ENCODE assay signal across 8 cellular contexts in the genomic region with DNA sequence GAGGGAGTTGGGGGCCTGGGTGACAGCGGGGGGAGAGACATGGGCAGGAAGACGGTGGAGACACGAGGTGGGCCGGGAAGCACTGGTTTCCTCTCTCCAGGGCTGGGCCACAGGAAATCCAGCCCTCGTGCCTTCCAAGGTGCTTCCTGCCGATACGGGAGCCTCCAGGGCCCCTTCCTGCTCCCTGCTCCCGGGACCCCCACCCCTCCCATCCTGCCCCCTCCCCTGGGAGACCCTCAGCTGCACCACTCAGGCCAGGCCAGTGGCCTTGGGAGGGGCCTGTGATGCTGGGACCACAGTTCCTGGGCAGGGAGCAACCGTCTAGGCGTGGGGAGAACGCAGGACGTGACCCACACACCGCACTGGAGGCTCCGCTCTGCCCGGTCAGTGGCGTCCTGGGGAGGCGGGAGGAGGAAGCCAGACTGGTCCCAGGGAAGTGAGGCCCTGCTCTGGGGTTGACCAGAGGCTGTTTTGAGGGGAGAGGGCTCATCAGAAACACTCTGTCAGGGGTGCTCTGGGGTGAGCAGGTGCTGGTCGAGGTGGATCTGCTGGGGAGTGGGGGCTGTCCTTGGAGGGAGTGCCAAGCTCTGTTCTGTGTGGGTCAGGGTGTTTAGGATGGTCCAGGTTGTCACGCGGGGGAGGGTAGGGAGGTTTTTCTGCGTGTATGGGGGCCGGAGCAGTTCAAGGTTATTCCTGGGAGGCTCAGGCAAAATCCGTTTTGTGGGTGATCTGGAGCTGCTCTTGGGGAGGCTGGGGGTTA. TPM values are rescaled to one million over a fixed set of nuclear protein-coding genes. Genes with fewer than 3 reads are reported as not detected.
DNase-seq lines count a peak whose midpoint lies in the region; ATAC-seq, FAIRE-seq and TF ChIP-seq lines count a peak whose summit lies in the region.

A gene (plus strand): TSS at position 353 of the 760 bp plus-strand sequence.

- H3K4me2 ChIP-seq in BLaER1, result peak within 1 kb of the TSS; percentile 96

- DNase-seq in SK-N-MC (ENCODE audit: low read depth, low spot score) (no peak), glomerular endothelial cell (ENCODE audit: extremely low read depth, low read depth, low spot score) (peak; percentile 39), omental fat pad (ENCODE audit: low spot score) (no peak), HuH-7 (ENCODE audit: low spot score) (no peak), RCC 7860 (ENCODE audit: low spot score) (no peak), 8988T (no peak)

- peaks cover 29% of the 10 kb centered on the region for H4K20me1 ChIP-seq in BLaER1

- no peak for TF ChIP-seq CTCF in omental fat pad (IDR thresholded peaks at IDR 0.05)

- H3K27me3 ChIP-seq in BLaER1, result no peaks in the 10 kb centered on the region

- H3K4me3 ChIP-seq in BLaER1 (peak within 1 kb of the TSS; percentile 89), SK-N-MC (peak within 1 kb of the TSS; percentile 87)

- ATAC-seq in omental fat pad (ENCODE audit: low FRiP score), result peak; percentile 22
- no peak for ATAC-seq in HG02840 (IDR thresholded peaks at IDR 0.05; ENCODE audit: low FRiP score, unreplicated experiment)

- peaks cover 21% of the 10 kb centered on the region for H3K36me3 ChIP-seq in BLaER1
- no peaks in the 10 kb centered on the region for H3K36me3 ChIP-seq in SK-N-MC (ENCODE audit: insufficient read depth, low read length)

- H3K9ac ChIP-seq in BLaER1 (peak within 1 kb of the TSS; percentile 89), SK-N-MC (ENCODE audit: insufficient read length) (no peak within 1 kb of the TSS)

- H3K9me3 ChIP-seq in BLaER1 (no peaks in the 10 kb centered on the region), SK-N-MC (ENCODE audit: low read depth, low read length) (no peaks in the 10 kb centered on the region)

- peak within 1 kb of the TSS; percentile 94 for H3K27ac ChIP-seq in BLaER1
- H3K27ac ChIP-seq in SK-N-MC, result no peak within 1 kb of the TSS

- H3K4me1 ChIP-seq in BLaER1, result peaks cover 47% of the 10 kb centered on the region

- no peak for FAIRE-seq in RCC 7860 (lab: Jason Lieb, UNC)

RNA-seq across cellular contexts. Expression of the gene that starts here (rescaled TPM):
- total RNA-seq in glomerular endothelial cell, result 51.9 and 103 TPM in 2 replicates
- total RNA-seq in omental fat pad, result 10 to 100 TPM in 3 of 4 donors, 1 to 10 TPM in 1; 3.3 to 61.3 (median 19.4) TPM
